ENCODE assay signal across 9 cellular contexts in genomic region chr2:234483568-234484251, GRCh38. TPM values are rescaled to one million over a fixed set of nuclear protein-coding genes. Genes with fewer than 3 reads are reported as not detected.
DNase-seq lines count a peak whose midpoint lies in the region; ATAC-seq, FAIRE-seq and TF ChIP-seq lines count a peak whose summit lies in the region.
"Had no signal": no experiment of that assay in that cellular context is flagged by ENCODE, and none has a peak within 500 bp of the region (broad histone marks: within the 10 kb centered on the region; RNA-seq: fewer than 3 reads in every experiment).

No MANE protein-coding gene starts in this region.

- no peaks in the 10 kb centered on the region for H3K27me3 Mint-ChIP-seq in glutamatergic neuron (ENCODE audit: unreplicated experiment)

- ATAC-seq in HG02678 (IDR thresholded peaks at IDR 0.05; ENCODE audit: unreplicated experiment) (peak; percentile 64), sciatic nerve (peak; percentile 20), GM19397 (IDR thresholded peaks at IDR 0.05; ENCODE audit: unreplicated experiment) (no peak)

- no peak overlapping the region for H3K9ac ChIP-seq in kidney (ENCODE audit: low read length in 2 of 2)

- TF ChIP-seq CTCF in GM12875 (IDR thresholded peaks at IDR 0.05; ENCODE audit: borderline replicate concordance, insufficient read depth, low read depth, low read length) (peak; percentile 74; the same call in 1 of the 2 replicates), astrocyte of the cerebellum (IDR thresholded peaks at IDR 0.05; ENCODE audit: low read depth, low read length, missing control alignments) (peak; percentile 42), glutamatergic neuron (IDR thresholded peaks at IDR 0.05; ENCODE audit: partially characterized antibody, unreplicated experiment) (no peak), kidney (IDR thresholded peaks at IDR 0.05; ENCODE audit: borderline replicate concordance, extremely low read depth, insufficient read depth) (no peak)

- no peak overlapping the region for H3K4me3 Mint-ChIP-seq in glutamatergic neuron (ENCODE audit: unreplicated experiment)

- intact Hi-C loops in sciatic nerve (cut with DNase I) (no loop called here), kidney (cut with DNase I) (no loop called here)

- no peaks in the 10 kb centered on the region for H3K4me1 ChIP-seq in kidney (ENCODE audit: control insufficient read depth in 1 of 2, insufficient read depth in 1 of 2, low read depth in 1 of 2, low read length in 2 of 2)

- no peaks in the 10 kb centered on the region for H3K9me3 ChIP-seq in kidney (ENCODE audit: control insufficient read depth in 1 of 2, low read length in 2 of 2)

- H3K27ac Mint-ChIP-seq in glutamatergic neuron (ENCODE audit: unreplicated experiment), result no peak overlapping the region

- no peak overlapping the region for H3K4me3 ChIP-seq in GM12875 (ENCODE audit: low read depth, low read length)
- no peak overlapping the region for H3K4me3 ChIP-seq in astrocyte of the cerebellum (ENCODE audit: low read depth, low read length)
- H3K4me3 ChIP-seq in kidney (ENCODE audit: low read length in 2 of 2), result no peak overlapping the region
- H3K4me3 ChIP-seq: PC-9 had no signal

- no peaks in the 10 kb centered on the region for H3K36me3 ChIP-seq in kidney (ENCODE audit: control insufficient read depth in 1 of 2, insufficient read depth in 2 of 2, low read length in 2 of 2)

- in situ Hi-C loops in astrocyte of the cerebellum (cut with HindIII; ENCODE audit: low sequenced_read_pairs), result no loop called here

- no peak overlapping the region for H3K27ac ChIP-seq in kidney (ENCODE audit: low read depth in 2 of 2, low read length in 2 of 2)
- H3K27ac ChIP-seq: PC-9 had no signal

- DNase-seq in T-helper 1 cell (peak; percentile 48 to 90 (median 72)), astrocyte of the cerebellum (ENCODE audit: low read depth) (no peak), sciatic nerve (ENCODE audit: low spot score) (no peak), glutamatergic neuron (no peak), kidney (no peak)

- H3K4me1 Mint-ChIP-seq in glutamatergic neuron (ENCODE audit: low read depth, unreplicated experiment), result no peaks in the 10 kb centered on the region

- H3K36me3 Mint-ChIP-seq in glutamatergic neuron (ENCODE audit: unreplicated experiment), result peaks cover 4% of the 10 kb centered on the region

- no peak for FAIRE-seq in kidney (lab: Jason Lieb, UNC)

- H3K9me3 Mint-ChIP-seq in glutamatergic neuron (ENCODE audit: unreplicated experiment), result peaks cover 5% of the 10 kb centered on the region

RNA-seq across cellular contexts. Expression of gene ARL4C, which starts 13.2 kb away (rescaled TPM):
- total RNA-seq in sciatic nerve (10.7 TPM), glutamatergic neuron (ENCODE audit: unreplicated experiment) (23.2 TPM), kidney (62.0 TPM)
- polyA plus RNA-seq in kidney (ENCODE audit: insufficient read depth, low read depth, low replicate concordance), result 2.7 TPM

Comparison
In these comparisons a context has a peak if more than half of its experiments do, and no peak if none do; other contexts are left out.
1. CTCF ChIP-seq: peak in GM12875 (single experiment) and astrocyte of the cerebellum (single experiment); none in glutamatergic neuron (single experiment) and kidney (single experiment).
2. DNase-seq: peak in T-helper 1 cell (5 of 5); none in astrocyte of the cerebellum (single experiment), sciatic nerve (single experiment), glutamatergic neuron (single experiment) and kidney (single experiment).